Comparison of ENCODE assay signal across 9 cellular contexts in the genomic region with DNA sequence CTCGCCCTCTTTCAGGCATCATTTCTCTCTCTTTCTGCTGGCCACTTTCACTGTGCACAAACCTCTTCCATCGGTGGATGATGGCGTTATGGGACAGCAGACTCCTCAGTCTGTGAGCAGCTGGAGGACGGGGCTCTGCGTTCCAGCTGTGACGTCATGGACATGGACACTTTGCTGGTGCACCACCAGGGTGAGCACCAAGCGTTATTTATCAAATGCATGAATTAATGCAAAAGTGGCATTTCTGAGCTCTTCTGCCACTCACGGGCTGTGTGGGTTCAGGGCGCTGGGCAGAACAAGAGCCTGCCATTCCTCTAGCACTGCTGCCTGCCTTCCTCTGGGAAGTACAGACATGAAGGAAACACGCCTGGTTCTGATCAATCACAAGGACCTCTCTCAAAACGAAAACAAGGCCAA.
A peak's percentile ranks its signal among the peaks of the same experiment; 100 is the strongest.
DNase-seq lines count a peak whose midpoint lies in the region; ATAC-seq and TF ChIP-seq lines count a peak whose summit lies in the region.
"Had no signal": no experiment of that assay in that cellular context is flagged by ENCODE, and none has a peak within 500 bp of the region (broad histone marks: within the 10 kb centered on the region; RNA-seq: fewer than 3 reads in every experiment).

No MANE protein-coding gene starts in this region.

- H3K4me1 ChIP-seq in stomach smooth muscle (ENCODE audit: control insufficient read depth, insufficient read depth, low read length): peaks cover 14% of the 10 kb centered on the region
- no peaks in the 10 kb centered on the region for H3K4me1 ChIP-seq in effector memory CD4-positive, alpha-beta T cell (ENCODE audit: control insufficient read depth, insufficient read depth, low read length, poor library complexity, severe bottlenecking)

- no peaks in the 10 kb centered on the region for H3K27me3 ChIP-seq in stomach smooth muscle (ENCODE audit: control insufficient read depth in 1 of 2, insufficient read depth in 2 of 2, low read length in 2 of 2)
- H3K27me3 ChIP-seq in CD4-positive, alpha-beta T cell (ENCODE audit: control insufficient read depth, insufficient read depth, low read length): no peaks in the 10 kb centered on the region
- no peaks in the 10 kb centered on the region for H3K27me3 ChIP-seq in effector memory CD4-positive, alpha-beta T cell (replicated peaks; ENCODE audit: control insufficient read depth, insufficient read depth, low read length, poor library complexity, severe bottlenecking)
- H3K27me3 ChIP-seq: neutrophil had no signal

- no peak for DNase-seq in GM12864 (ENCODE audit: low read depth)
- no peak for DNase-seq in astrocyte of the cerebellum (ENCODE audit: low read depth)
- DNase-seq in left ventricle myocardium superior: peak; percentile 69
- no peak for DNase-seq in NCI-H1092 treated with DMSO at 0.1 percent for 48 hours (lab: John Stamatoyannopoulos, UW)
- DNase-seq in MV-4-11 (lab: John Stamatoyannopoulos, UW): no peak
- DNase-seq in CD4-positive, alpha-beta T cell: no peak
- no peak for DNase-seq in effector memory CD4-positive, alpha-beta T cell

- intact Hi-C loops in left ventricle myocardium superior (cut with micrococcal nuclease): no loop called here
- intact Hi-C loops in CD4-positive, alpha-beta T cell (cut with DNase I, micrococcal nuclease): no loop called here

- H3K27me3 Mint-ChIP-seq in CD4-positive, alpha-beta T cell: no peaks in the 10 kb centered on the region

- no peak overlapping the region for H3K27ac Mint-ChIP-seq in CD4-positive, alpha-beta T cell

- H3K27ac ChIP-seq in stomach smooth muscle (ENCODE audit: low read length): peak overlapping the region; percentile 31
- H3K27ac ChIP-seq in CD4-positive, alpha-beta T cell (ENCODE audit: low read depth, low read length): no peak overlapping the region
- no peak overlapping the region for H3K27ac ChIP-seq in effector memory CD4-positive, alpha-beta T cell (ENCODE audit: insufficient read depth, low read length, poor library complexity, severe bottlenecking)
- H3K27ac ChIP-seq: neutrophil had no signal

- in situ Hi-C loops in astrocyte of the cerebellum (cut with HindIII; ENCODE audit: low sequenced_read_pairs): no loop called here

- no peaks in the 10 kb centered on the region for H3K36me3 Mint-ChIP-seq in CD4-positive, alpha-beta T cell (ENCODE audit: low read depth)

- peaks cover 0 to 14% of the 10 kb centered on the region in 2 donors for H3K36me3 ChIP-seq in stomach smooth muscle (ENCODE audit: control insufficient read depth in 2 of 2, insufficient read depth in 2 of 2, low read length in 2 of 2)
- H3K36me3 ChIP-seq in effector memory CD4-positive, alpha-beta T cell (ENCODE audit: control insufficient read depth, insufficient read depth, low read length): no peaks in the 10 kb centered on the region

- H3K9me3 Mint-ChIP-seq in CD4-positive, alpha-beta T cell: no peaks in the 10 kb centered on the region

- H3K9me3 ChIP-seq in stomach smooth muscle (ENCODE audit: control insufficient read depth in 2 of 2, low read length in 2 of 2): no peaks in the 10 kb centered on the region
- no peaks in the 10 kb centered on the region for H3K9me3 ChIP-seq in CD4-positive, alpha-beta T cell (ENCODE audit: control insufficient read depth, low read length)
- no peaks in the 10 kb centered on the region for H3K9me3 ChIP-seq in effector memory CD4-positive, alpha-beta T cell (ENCODE audit: control insufficient read depth, low read length)
- H3K9me3 ChIP-seq: neutrophil had no signal

- no peak overlapping the region for H3K4me3 Mint-ChIP-seq in CD4-positive, alpha-beta T cell

- TF ChIP-seq CTCF in GM12864 (IDR thresholded peaks at IDR 0.05; ENCODE audit: low read depth, low read length, missing control alignments): peak; percentile 11
- peak; percentile 16 for TF ChIP-seq CTCF in astrocyte of the cerebellum (IDR thresholded peaks at IDR 0.05; ENCODE audit: low read depth, low read length, missing control alignments)
- no peak for TF ChIP-seq CTCF in CD4-positive, alpha-beta T cell (IDR thresholded peaks at IDR 0.05)

- no peak overlapping the region for H3K4me3 ChIP-seq in GM12864 (ENCODE audit: low read depth, low read length)
- no peak overlapping the region for H3K4me3 ChIP-seq in astrocyte of the cerebellum (ENCODE audit: low read depth, low read length)
- peak overlapping the region; percentile 3 to 65 for H3K4me3 ChIP-seq in stomach smooth muscle (ENCODE audit: low read length in 2 of 2)
- H3K4me3 ChIP-seq in effector memory CD4-positive, alpha-beta T cell (ENCODE audit: insufficient read depth, low read depth, low read length, poor library complexity, severe bottlenecking): no peak overlapping the region

- peak overlapping the region in 1 of 2 donors; percentile 51 for H3K9ac ChIP-seq in stomach smooth muscle (ENCODE audit: low read length in 2 of 2)

- CTCF ChIA-PET in CD4-positive, alpha-beta T cell (lab: Charles Lee): interaction anchor here (1.3 kb wide), 1 partner anchor 9 kb away, joined by 3 read pairs; no protein-coding TSS in a partner anchor

- H3K4me1 Mint-ChIP-seq in CD4-positive, alpha-beta T cell (ENCODE audit: low read depth): no peaks in the 10 kb centered on the region

- ATAC-seq in left ventricle myocardium superior: peak; percentile 81
- no peak for ATAC-seq in CD4-positive, alpha-beta T cell (ENCODE audit: poor library complexity)

- POLR2A ChIA-PET in CD4-positive, alpha-beta T cell (lab: Charles Lee): no interaction called here

Comparison
In these comparisons a context has a peak if more than half of its experiments do, and no peak if none do; other contexts are left out.
1. H3K4me3 ChIP-seq: peak in stomach smooth muscle (2 of 2); none in GM12864 (single experiment), astrocyte of the cerebellum (single experiment) and effector memory CD4-positive, alpha-beta T cell (single experiment).